Comparison of ENCODE assay signal across 36 cellular contexts in genomic region chr13:80516818-80517348, GRCh38.
"Had no signal": no experiment of that assay in that cellular context is flagged by ENCODE, and none has a peak within 500 bp of the region (broad histone marks: within the 10 kb centered on the region; RNA-seq: fewer than 3 reads in every experiment).

No MANE protein-coding gene starts in this region.

- H3K27ac Mint-ChIP-seq: activated B cell treated with CpG ODN at 0.5 μM for 24 hours; activated CD4-positive, alpha-beta memory T cell treated with anti-CD3 and anti-CD28 coated beads for 36 hours; activated CD8-positive, alpha-beta T cell treated with anti-CD3 and anti-CD28 coated beads for 36 hours; activated naive CD4-positive, alpha-beta T cell treated with anti-CD3 and anti-CD28 coated beads for 36 hours; activated naive CD4-positive, alpha-beta T cell treated with anti-CD3 and anti-CD28 coated beads, Interleukin-2, amount 50 U/mL, for 72 hours; activated naive CD8-positive, alpha-beta T cell treated with anti-CD3 and anti-CD28 coated beads for 36 hours; activated T-cell treated with anti-CD3 and anti-CD28 coated beads, Interleukin-2, amount 50 U/mL, for 72 hours; activated T-helper 1 cell treated with anti-CD3 and anti-CD28 coated beads, Interleukin-12 subunit alpha, Interleukin-12 subunit beta, Interleukin-2, Interleukin-4 antibody, amounts not matched to agents 30 ng/mL and 10 ng/mL and 1 ng/mL, durations not matched to agents 14 hours and 24 hours and 36 hours; activated T-helper 17 cell treated with anti-CD3 and anti-CD28 coated beads, Interleukin-2, amount 50 U/mL, for 72 hours; T-helper 1 cell treated with Interleukin-12 subunit alpha and Interleukin-12 subunit beta and Interleukin-4 antibody, amounts not matched to agents 30 μg/mL and 1 μg/mL, for 36 hours; T-helper 2 cell treated with Interferon-gamma antibody and Interleukin-4, amounts not matched to agents 5 μg/mL and 100 μg/mL, for 36 hours had no signal

- H3K27ac ChIP-seq: adrenal gland, body of pancreas, brain microvascular endothelial cell, breast epithelium, VCaP had no signal

- H3K27me3 Mint-ChIP-seq: activated B cell treated with CpG ODN at 0.5 μM for 24 hours; activated CD4-positive, alpha-beta memory T cell treated with anti-CD3 and anti-CD28 coated beads for 36 hours; activated CD8-positive, alpha-beta T cell treated with anti-CD3 and anti-CD28 coated beads for 36 hours; activated naive CD8-positive, alpha-beta T cell treated with anti-CD3 and anti-CD28 coated beads for 36 hours; activated T-helper 17 cell treated with anti-CD3 and anti-CD28 coated beads, Interleukin-2, amount 50 U/mL, for 72 hours had no signal

- H3K4me3 Mint-ChIP-seq: activated B cell treated with CpG ODN at 0.5 μM for 24 hours; activated CD4-positive, alpha-beta memory T cell treated with anti-CD3 and anti-CD28 coated beads for 36 hours; activated CD8-positive, alpha-beta T cell treated with anti-CD3 and anti-CD28 coated beads for 36 hours; activated naive CD4-positive, alpha-beta T cell treated with anti-CD3 and anti-CD28 coated beads for 36 hours; activated naive CD8-positive, alpha-beta T cell treated with anti-CD3 and anti-CD28 coated beads for 36 hours; activated T-cell treated with anti-CD3 and anti-CD28 coated beads, Interleukin-2, amount 50 U/mL, for 4 hours; activated T-cell treated with anti-CD3 and anti-CD28 coated beads, Interleukin-2, amount 50 U/mL, for 72 hours; activated T-helper 1 cell treated with anti-CD3 and anti-CD28 coated beads, Interleukin-12 subunit alpha, Interleukin-12 subunit beta, Interleukin-2, Interleukin-4 antibody, amounts not matched to agents 30 ng/mL and 10 ng/mL and 1 ng/mL, durations not matched to agents 14 hours and 24 hours and 36 hours; activated T-helper 17 cell treated with anti-CD3 and anti-CD28 coated beads, Interleukin-2, amount 50 U/mL, for 72 hours; T-helper 1 cell treated with Interleukin-12 subunit alpha and Interleukin-12 subunit beta and Interleukin-4 antibody, amounts not matched to agents 30 μg/mL and 1 μg/mL, for 36 hours; T-helper 2 cell treated with Interferon-gamma antibody and Interleukin-4, amounts not matched to agents 5 μg/mL and 100 μg/mL, for 36 hours had no signal

- H3K9me3 Mint-ChIP-seq: activated naive CD4-positive, alpha-beta T cell treated with anti-CD3 and anti-CD28 coated beads for 36 hours had no signal

- H3K4me1 Mint-ChIP-seq: activated B cell treated with CpG ODN at 0.5 μM for 24 hours; activated naive CD8-positive, alpha-beta T cell treated with anti-CD3 and anti-CD28 coated beads for 36 hours; activated T-helper 17 cell treated with anti-CD3 and anti-CD28 coated beads, Interleukin-2, amount 50 U/mL, for 72 hours had no signal

- H3K9me3 ChIP-seq: breast epithelium had no signal

- H3K4me1 ChIP-seq: adrenal gland, body of pancreas, breast epithelium had no signal

- FAIRE-seq: astrocyte, TTC549 had no signal

- H3K4me3 ChIP-seq: adrenal gland, body of pancreas, breast epithelium had no signal

- DNase-seq: activated B cell treated with CpG ODN at 0.5 μM for 24 hours; activated CD4-positive, alpha-beta memory T cell treated with anti-CD3 and anti-CD28 coated beads for 36 hours; activated CD4-positive, alpha-beta T cell treated with anti-CD3 and anti-CD28 coated beads for 4 hours; activated CD4-positive, alpha-beta T cell treated with anti-CD3 and anti-CD28 coated beads, Interleukin-2, amount 50 U/mL, for 1 hour; activated CD4-positive, alpha-beta T cell treated with anti-CD3 and anti-CD28 coated beads, Interleukin-2, amount 50 U/mL, for 4 hours; activated CD4-positive, CD25-positive, alpha-beta regulatory T cell treated with anti-CD3 and anti-CD28 coated beads, Interleukin-2, amount 50 U/mL, for 72 hours; activated CD8-positive, alpha-beta memory T cell treated with anti-CD3 and anti-CD28 coated beads, Interleukin-2, amount 50 U/mL, for 4 hours; activated CD8-positive, alpha-beta T cell treated with anti-CD3 and anti-CD28 coated beads for 36 hours; activated effector memory CD4-positive, alpha-beta T cell treated with anti-CD3 and anti-CD28 coated beads, Interleukin-2, amount 50 U/mL, for 16 hours; activated gamma-delta T cell treated with Interleukin-2 at 50 U/mL for 16 hours; activated naive CD4-positive, alpha-beta T cell; activated naive CD4-positive, alpha-beta T cell treated with anti-CD3 and anti-CD28 coated beads for 36 hours; activated naive CD4-positive, alpha-beta T cell treated with anti-CD3 and anti-CD28 coated beads, Interleukin-2, amount 50 U/mL, for 16 hours; activated naive CD8-positive, alpha-beta T cell treated with anti-CD3 and anti-CD28 coated beads for 36 hours; activated T-cell treated with anti-CD3 and anti-CD28 coated beads for 4 hours; activated T-cell treated with anti-CD3 and anti-CD28 coated beads, Interleukin-2, amount 50 U/mL, for 1 hour; activated T-cell treated with anti-CD3 and anti-CD28 coated beads, Interleukin-2, amount 50 U/mL, for 4 hours; activated T-cell treated with anti-CD3 and anti-CD28 coated beads, Interleukin-2, amount 50 U/mL, for 72 hours; adrenal gland; amniotic stem cell; aorta; body of pancreas; brain microvascular endothelial cell; central memory CD4-positive, alpha-beta T cell; T-helper 1 cell; T-helper 2 cell; T-helper 9 cell had no signal

- H3K36me3 ChIP-seq: adrenal gland, brain microvascular endothelial cell, breast epithelium had no signal

- H3K36me3 Mint-ChIP-seq: activated CD4-positive, alpha-beta memory T cell treated with anti-CD3 and anti-CD28 coated beads for 36 hours; activated naive CD8-positive, alpha-beta T cell treated with anti-CD3 and anti-CD28 coated beads for 36 hours had no signal
